In genomic region chr20:38043512-38044300, GRCh38 we compare ENCODE assay signal across 12 cellular contexts. TPM values are rescaled to one million over a fixed set of nuclear protein-coding genes. Genes with fewer than 3 reads are reported as not detected.
DNase-seq lines count a peak whose midpoint lies in the region; ATAC-seq, FAIRE-seq and TF ChIP-seq lines count a peak whose summit lies in the region.
"Had no signal": no experiment of that assay in that cellular context is flagged by ENCODE, and none has a peak within 500 bp of the region (broad histone marks: within the 10 kb centered on the region; RNA-seq: fewer than 3 reads in every experiment).

No MANE protein-coding gene starts in this region.

- POLR2A ChIA-PET in MCF 10A (lab: Yijun Ruan, JAX), result interaction anchor here (0.6 to 3.6 kb wide), 12 partner anchors 8 to 1013 kb away, joined by 3 to 56 read pairs (median 4); partner anchors contain the start of genes RPRD1B, SNHG17 and TTI1

- intact Hi-C loops in MCF 10A (cut with micrococcal nuclease) (loop anchor here (5.0 kb wide), 1 partner anchor 141 kb away; the partner anchor contains the start of gene VSTM2L), breast epithelium (cut with DNase I; ENCODE audit: low total_unique reads) (no loop called here)

- H3K27ac ChIP-seq in breast epithelium, result no peak overlapping the region

- TF ChIP-seq POLR2A in breast epithelium (IDR thresholded peaks at IDR 0.05), result no peak

- H3K9me3 ChIP-seq in breast epithelium, result no peaks in the 10 kb centered on the region

- H3K4me1 ChIP-seq in breast epithelium, result no peaks in the 10 kb centered on the region

- TF ChIP-seq CTCF in MCF 10A (IDR thresholded peaks at IDR 0.05; ENCODE audit: unreplicated experiment) (no peak), breast epithelium (IDR thresholded peaks at IDR 0.05) (no peak)

- CTCF ChIA-PET in MCF 10A (lab: Yijun Ruan, JAX), result interaction anchor here (0.6 to 31.0 kb wide), 12 partner anchors 10 to 790 kb away, joined by 3 to 782 read pairs (median 6); partner anchors contain the start of genes RPRD1B and TTI1

- H3K4me3 Mint-ChIP-seq in MCF 10A (ENCODE audit: unreplicated experiment), result no peak overlapping the region
- H3K4me3 Mint-ChIP-seq: CD8-positive, alpha-beta memory T cell; nephron had no signal

- peak overlapping the region; percentile 88 for H3K27ac Mint-ChIP-seq in MCF 10A (ENCODE audit: low read depth, unreplicated experiment)
- H3K27ac Mint-ChIP-seq in activated naive CD4-positive, alpha-beta T cell treated with anti-CD3 and anti-CD28 coated beads, Interleukin-2, amount 50 U/mL, for 72 hours, result peak overlapping the region; percentile 34 to 73

- peak; percentile 97 to 100 for ATAC-seq in activated naive CD4-positive, alpha-beta T cell treated with anti-CD3 and anti-CD28 coated beads, Interleukin-2, amount 50 U/mL, for 72 hours

- no peaks in the 10 kb centered on the region for H3K27me3 ChIP-seq in breast epithelium

- H3K27me3 Mint-ChIP-seq in MCF 10A (ENCODE audit: insufficient read depth, unreplicated experiment), result no peaks in the 10 kb centered on the region
- H3K27me3 Mint-ChIP-seq: CD8-positive, alpha-beta memory T cell had no signal

- peaks cover 60% of the 10 kb centered on the region for H3K36me3 Mint-ChIP-seq in MCF 10A (ENCODE audit: insufficient read depth, unreplicated experiment)
- peaks cover 9 to 32% of the 10 kb centered on the region in 2 donors for H3K36me3 Mint-ChIP-seq in activated naive CD4-positive, alpha-beta T cell treated with anti-CD3 and anti-CD28 coated beads, Interleukin-2, amount 50 U/mL, for 72 hours

- peak; percentile 85 for DNase-seq in MCF 10A (ENCODE audit: unreplicated experiment)
- no peak for DNase-seq in breast epithelium (ENCODE audit: low spot score in 2 of 2)
- DNase-seq in activated naive CD4-positive, alpha-beta T cell treated with anti-CD3 and anti-CD28 coated beads, Interleukin-2, amount 50 U/mL, for 72 hours (ENCODE audit: low spot score in 2 of 2), result peak in 1 of 2 donors; percentile 16
- peak; percentile 79 for DNase-seq in islet precursor cell
- DNase-seq in urothelium cell line (ENCODE audit: low spot score), result peak; percentile 69
- no peak for DNase-seq in HUDEP-2 (lab: John Stamatoyannopoulos, UW; ENCODE audit: unreplicated experiment in 76 of 76)
- no peak for DNase-seq in cerebellum (ENCODE audit: low spot score)
- no peak for DNase-seq in NAMALWA (ENCODE audit: low spot score)
- DNase-seq: activated CD8-positive, alpha-beta memory T cell treated with anti-CD3 and anti-CD28 coated beads for 24 hours; CD8-positive, alpha-beta memory T cell; NCI-H526 had no signal

- no peak overlapping the region for H3K4me3 ChIP-seq in breast epithelium

- H3K36me3 ChIP-seq in breast epithelium, result no peaks in the 10 kb centered on the region

- no peaks in the 10 kb centered on the region for H3K9me3 Mint-ChIP-seq in MCF 10A (ENCODE audit: unreplicated experiment)
- H3K9me3 Mint-ChIP-seq in activated naive CD4-positive, alpha-beta T cell treated with anti-CD3 and anti-CD28 coated beads, Interleukin-2, amount 50 U/mL, for 72 hours, result no peaks in the 10 kb centered on the region
- H3K9me3 Mint-ChIP-seq: CD8-positive, alpha-beta memory T cell; nephron had no signal

- FAIRE-seq in urothelium cell line (lab: Jason Lieb, UNC), result no peak

- no TSS peak for BruUV-seq in MCF 10A (replicated peaks; lab: Mats Ljungman, UMichigan)

- H3K4me1 Mint-ChIP-seq in MCF 10A (ENCODE audit: insufficient read depth, unreplicated experiment), result peaks cover 19% of the 10 kb centered on the region

RNA-seq across cellular contexts. Expression of gene RPRD1B, which starts 10.2 kb away (rescaled TPM):
- 42.6 and 53.0 TPM in 2 replicates for total RNA-seq in MCF 10A (2022)
- total RNA-seq in breast epithelium, result 10 to 100 TPM; 21.4 to 33.8 (median 31.3) TPM
- 10 to 100 TPM; 40.2 to 44.0 TPM for total RNA-seq in activated naive CD4-positive, alpha-beta T cell treated with anti-CD3 and anti-CD28 coated beads, Interleukin-2, amount 50 U/mL, for 72 hours
- total RNA-seq in cerebellum, result 33.8 TPM

RNA-seq across cellular contexts. Expression of gene TTI1, which starts 10.4 kb away (rescaled TPM):
- total RNA-seq in MCF 10A (2022) (17.1 and 18.3 TPM in 2 replicates), breast epithelium (10 to 100 TPM; 10.2 to 20.2 (median 16.7) TPM), cerebellum (34.8 TPM)
- total RNA-seq in activated naive CD4-positive, alpha-beta T cell treated with anti-CD3 and anti-CD28 coated beads, Interleukin-2, amount 50 U/mL, for 72 hours, result 10 to 100 TPM; 36.1 to 40.2 TPM

Comparison
In these comparisons a context has a peak if more than half of its experiments do, and no peak if none do; other contexts are left out.
1. DNase-seq: peak in MCF 10A (single experiment), islet precursor cell (single experiment) and urothelium cell line (single experiment); none in breast epithelium (0 of 2), HUDEP-2 (0 of 76), cerebellum (single experiment) and NAMALWA (single experiment).